ENCODE assay signal across 9 cellular contexts in genomic region chr17:7632492-7632894, GRCh38. TPM values are rescaled to one million over a fixed set of nuclear protein-coding genes. Genes with fewer than 3 reads are reported as not detected.
DNase-seq lines count a peak whose midpoint lies in the region; ATAC-seq, FAIRE-seq and TF ChIP-seq lines count a peak whose summit lies in the region.
"Had no signal": no experiment of that assay in that cellular context is flagged by ENCODE, and none has a peak within 500 bp of the region (broad histone marks: within the 10 kb centered on the region; RNA-seq: fewer than 3 reads in every experiment).

No MANE protein-coding gene starts in this region.

- no peaks in the 10 kb centered on the region for H3K9me1 ChIP-seq in K562 (ENCODE audit: control insufficient read depth, insufficient read depth, low read length)

- H3K27me3 ChIP-seq in K562 (ENCODE audit: control insufficient read depth in 2 of 2, insufficient read depth in 2 of 2, low read length in 2 of 2): no peaks in the 10 kb centered on the region
- H3K27me3 ChIP-seq in left lung: no peaks in the 10 kb centered on the region

- H3K4me2 ChIP-seq in K562 (ENCODE audit: insufficient read depth, low read length): no peak overlapping the region

- TF ChIP-seq CTCF in AG04449 (IDR thresholded peaks at IDR 0.05; ENCODE audit: insufficient read depth, low read length, missing control alignments): peak; percentile 58
- peak; percentile 45 for TF ChIP-seq CTCF in GM10248 (IDR thresholded peaks at IDR 0.05; ENCODE audit: control extremely low read depth, extremely low read depth, low read depth, missing control alignments)
- peak; percentile 65 to 76 (median 71) for TF ChIP-seq CTCF in K562 (IDR thresholded peaks at IDR 0.05 in 2 of 3, conservative IDR thresholded peaks at IDR 0.05 in 1 of 3; ENCODE audit: insufficient read depth in 2 of 3, low read depth in 1 of 3, low read length in 3 of 3)
- TF ChIP-seq CTCF in left lung (IDR thresholded peaks at IDR 0.05): peak; percentile 20 to 42

- peak overlapping the region in 1 of 2 experiments; percentile 8; a peak in 1 of 4 replicates for H3K9ac ChIP-seq in K562 (ENCODE audit: insufficient read depth in 1 of 2, low read depth in 2 of 2, low read length in 2 of 2)

- H3K9me3 ChIP-seq in K562 (replicated peaks; ENCODE audit: control insufficient read depth, insufficient read depth, low read depth, low read length) (no peaks in the 10 kb centered on the region), left lung (no peaks in the 10 kb centered on the region)

- in situ Hi-C loops in K562 (cut with MboI): loop anchor here (5.0 kb wide), 1 partner anchor 55 kb away; the partner anchor contains the start of genes TP53 and WRAP53

- H3K4me3 ChIP-seq in AG04449 (ENCODE audit: low read depth, low read length) (no peak overlapping the region), K562 (no peak overlapping the region), left lung (no peak overlapping the region)

- no peak for TF ChIP-seq EP300 in K562 (IDR thresholded peaks at IDR 0.05; ENCODE audit: low read length)

- intact Hi-C loops in K562 (cut with micrococcal nuclease) (no loop called here), left lung (cut with DNase I) (loop anchor here in 1 of 2 donors (10.0 kb wide), 1 partner anchor 52 kb away; the partner anchor contains the start of genes TP53 and WRAP53)

- DNase-seq in AG04449 (ENCODE audit: low read depth, low spot score) (no peak), GM10248 (ENCODE audit: extremely low spot score) (peak; percentile 71), NCI-H82 treated with DMSO at 0.1 percent for 48 hours (lab: John Stamatoyannopoulos, UW; ENCODE audit: unreplicated experiment) (peak; percentile 50), K562 (ENCODE audit: extremely low read depth in 1 of 4, low spot score in 3 of 4) (peak; percentile 48 to 68 (median 55)), left lung (no peak)

- peak overlapping the region; percentile 51 for H2AFZ ChIP-seq in K562 (ENCODE audit: low read depth, low read length)

- peak; percentile 35 to 62; a peak in 3 of 4 replicates for TF ChIP-seq RAD21 in K562 (CRISPR knock-in tag; conservative IDR thresholded peaks at IDR 0.05 in 1 of 2, IDR thresholded peaks at IDR 0.05 in 1 of 2)

- TF ChIP-seq POLR2A in K562 (conservative IDR thresholded peaks at IDR 0.05): no peak

- FAIRE-seq in K562 (lab: Jason Lieb, UNC): peak; percentile 73
- FAIRE-seq: endometrium had no signal

- CTCF ChIA-PET in AG04449 (lab: Yijun Ruan, JAX): interaction anchor here (0.7 to 11.1 kb wide), 26 partner anchors 8 to 425 kb away, joined by 3 to 201 read pairs (median 6); partner anchors contain the start of genes ATP1B2, FXR2, TP53 and WRAP53
- CTCF ChIA-PET in GM10248 (lab: Yijun Ruan, JAX): interaction anchor here (0.7 to 9.5 kb wide), 22 partner anchors 9 to 358 kb away, joined by 3 to 112 read pairs (median 4); partner anchors contain the start of genes ATP1B2, FXR2, SOX15 and TP53
- CTCF ChIA-PET in K562 (lab: Yijun Ruan, JAX; ENCODE audit: low intra/inter-chr PET ratio): interaction anchor here (0.8 to 1.3 kb wide), 4 partner anchors 18 to 85 kb away, joined by 3 to 5 read pairs (median 4); partner anchors contain the start of genes DNAH2, FXR2 and TP53

- H3K79me2 ChIP-seq in K562 (ENCODE audit: control insufficient read depth, insufficient read depth, low read length): no peaks in the 10 kb centered on the region

- POLR2A ChIA-PET in AG04449 (lab: Yijun Ruan, JAX) (interaction anchor here (1.1 kb wide), 1 partner anchor 54 kb away, joined by 5 read pairs; the partner anchor contains the start of gene TP53), GM10248 (lab: Yijun Ruan, JAX) (interaction anchor here (1.5 kb wide), 1 partner anchor 55 kb away, joined by 3 read pairs; the partner anchor contains the start of gene TP53), K562 (lab: Yijun Ruan, JAX) (interaction anchor here (0.6 to 1.0 kb wide), 2 partner anchors 9 to 55 kb away, joined by 4 to 7 read pairs; partner anchors contain the start of gene TP53)

- no peak overlapping the region for H3K27ac ChIP-seq in K562 (ENCODE audit: extremely low read depth, low read depth, low read length)
- no peak overlapping the region for H3K27ac ChIP-seq in left lung

- H3K4me1 ChIP-seq in K562 (replicated peaks in 1 of 2; ENCODE audit: control insufficient read depth in 2 of 2, insufficient read depth in 2 of 2, low read length in 2 of 2) (peaks cover 0 to 13% of the 10 kb centered on the region in 2 experiments; a peak in 3 of 5 replicates), left lung (peaks cover 0 to 6% of the 10 kb centered on the region in 2 donors)

- H4K20me1 ChIP-seq in K562 (replicated peaks; ENCODE audit: control insufficient read depth, insufficient read depth, low read length): no peaks in the 10 kb centered on the region

- BruUV-seq in K562 (replicated peaks; lab: Mats Ljungman, UMichigan): no TSS peak

- peak; percentile 84 for ATAC-seq in K562
- ATAC-seq in left lung: peak; percentile 57
- no peak for ATAC-seq in GM19035 (IDR thresholded peaks at IDR 0.05; ENCODE audit: unreplicated experiment)
- ATAC-seq in GM18870 (IDR thresholded peaks at IDR 0.05; ENCODE audit: unreplicated experiment): no peak
- ATAC-seq in GM18861 (IDR thresholded peaks at IDR 0.05; ENCODE audit: unreplicated experiment): no peak

- WGBS in K562 (ENCODE audit: insufficient coverage, low coverage, missing lambda C conversion rate): 21% methylated on average over 5 of the region's 6 CpGs

- no peaks in the 10 kb centered on the region for H3K36me3 ChIP-seq in K562 (ENCODE audit: control insufficient read depth, insufficient read depth, low read length)
- H3K36me3 ChIP-seq in left lung: no peaks in the 10 kb centered on the region

RNA-seq across cellular contexts. Expression of gene SHBG, which starts 2.6 kb away (rescaled TPM):
- not detected in 2 replicates for total RNA-seq in K562 (2011; cell fraction: chromatin; rRNA removed; ENCODE audit: low replicate concordance)
- total RNA-seq in K562 (2011; cell fraction: nucleolus; rRNA removed): not detected in 2 replicates
- total RNA-seq in K562 (2011; cell fraction: nucleoplasm; rRNA removed): not detected in 2 replicates
- not detected in 2 replicates for total RNA-seq in K562 (2014; rRNA removed)
- not detected in 2 replicates for total RNA-seq in K562 (2014; rRNA removed; fragmentation: Illumina TruSeq; extraction: Trizol)
- total RNA-seq in K562 (2015; rRNA removed; fragmentation: Illumina TruSeq; extraction: Trizol): not detected in 2 replicates
- not detected in 2 replicates for total RNA-seq in K562 (2021)
- polyA plus RNA-seq in K562 (2011; rRNA removed): not detected in 2 replicates
- polyA plus RNA-seq in K562 (2011; cell fraction: cytosol; rRNA removed): not detected in 2 replicates
- polyA plus RNA-seq in K562 (2011; cell fraction: nucleus; rRNA removed): 0.23 TPM in 1 of 2 replicates, not detected in the other
- 0.10 TPM in 1 of 2 replicates, not detected in the other for polyA plus RNA-seq in K562 (2012)
- not detected in 2 replicates for polyA plus RNA-seq in K562 (2014; fragmentation: Illumina TruSeq; extraction: Trizol)
- polyA plus RNA-seq in K562 (2014; fragmentation: Nextera tagmentation; extraction: Ambion mirVana): not detected
- not detected in 2 replicates for polyA plus RNA-seq in K562 (2014; rRNA removed)
- 0.53 TPM in 1 of 2 replicates, not detected in the other for polyA minus RNA-seq in K562 (2011; rRNA and poly(A)+ RNA removed)
- polyA minus RNA-seq in K562 (2011; cell fraction: cytosol; rRNA and poly(A)+ RNA removed): not detected in 2 replicates
- polyA minus RNA-seq in K562 (2011; cell fraction: nucleus; rRNA and poly(A)+ RNA removed): not detected in 2 replicates
- under 1 TPM in 1 of 2 donors, not detected in 1; 0.50 TPM for total RNA-seq in left lung

RNA-seq across cellular contexts. Expression of gene SAT2, which starts 4.9 kb away (rescaled TPM):
- total RNA-seq in K562 (2011; cell fraction: chromatin; rRNA removed; ENCODE audit: low replicate concordance): 6.7 and 7.8 TPM in 2 replicates
- 4.7 and 5.5 TPM in 2 replicates for total RNA-seq in K562 (2011; cell fraction: nucleolus; rRNA removed)
- total RNA-seq in K562 (2011; cell fraction: nucleoplasm; rRNA removed): 5.3 and 6.5 TPM in 2 replicates
- total RNA-seq in K562 (2014; rRNA removed) (3.7 and 5.2 TPM in 2 replicates), K562 (2014; rRNA removed; fragmentation: Illumina TruSeq; extraction: Trizol) (4.6 and 5.3 TPM in 2 replicates), K562 (2015; rRNA removed; fragmentation: Illumina TruSeq; extraction: Trizol) (8.0 and 8.8 TPM in 2 replicates), K562 (2021) (6.7 and 7.5 TPM in 2 replicates), left lung (10 to 100 TPM; 59.8 to 77.3 TPM)
- polyA plus RNA-seq in K562 (2011; rRNA removed) (3.3 and 3.9 TPM in 2 replicates), K562 (2014; fragmentation: Illumina TruSeq; extraction: Trizol) (4.9 and 5.7 TPM in 2 replicates), K562 (2014; fragmentation: Nextera tagmentation; extraction: Ambion mirVana) (1 to 10 TPM; 2.0 to 3.6 TPM), K562 (2014; rRNA removed) (4.9 and 7.0 TPM in 2 replicates)
- polyA plus RNA-seq in K562 (2011; cell fraction: cytosol; rRNA removed): 1.8 and 3.3 TPM in 2 replicates
- polyA plus RNA-seq in K562 (2011; cell fraction: nucleus; rRNA removed): 12.0 and 17.8 TPM in 2 replicates
- 11.6 and 30.1 TPM in 2 replicates for polyA plus RNA-seq in K562 (2012)
- 1.1 and 2.0 TPM in 2 replicates for polyA minus RNA-seq in K562 (2011; rRNA and poly(A)+ RNA removed)
- not detected in 2 replicates for polyA minus RNA-seq in K562 (2011; cell fraction: cytosol; rRNA and poly(A)+ RNA removed)
- 1.6 and 1.9 TPM in 2 replicates for polyA minus RNA-seq in K562 (2011; cell fraction: nucleus; rRNA and poly(A)+ RNA removed)

RNA-seq across cellular contexts. Expression of gene FXR2, which starts 17.8 kb away (rescaled TPM):
- total RNA-seq in K562 (2011; cell fraction: chromatin; rRNA removed; ENCODE audit: low replicate concordance): 55.0 and 77.8 TPM in 2 replicates
- 36.3 and 40.7 TPM in 2 replicates for total RNA-seq in K562 (2011; cell fraction: nucleolus; rRNA removed)
- 44.5 and 48.9 TPM in 2 replicates for total RNA-seq in K562 (2011; cell fraction: nucleoplasm; rRNA removed)
- total RNA-seq in K562 (2014; rRNA removed): 26.3 and 38.6 TPM in 2 replicates
- 20.2 and 21.4 TPM in 2 replicates for total RNA-seq in K562 (2014; rRNA removed; fragmentation: Illumina TruSeq; extraction: Trizol)
- 22.0 and 22.3 TPM in 2 replicates for total RNA-seq in K562 (2015; rRNA removed; fragmentation: Illumina TruSeq; extraction: Trizol)
- 28.3 and 29.9 TPM in 2 replicates for total RNA-seq in K562 (2021)
- polyA plus RNA-seq in K562 (2011; rRNA removed): 24.5 and 35.0 TPM in 2 replicates
- 43.3 and 66.3 TPM in 2 replicates for polyA plus RNA-seq in K562 (2011; cell fraction: cytosol; rRNA removed)
- polyA plus RNA-seq in K562 (2011; cell fraction: nucleus; rRNA removed): 55.9 and 74.2 TPM in 2 replicates
- 23.8 and 29.2 TPM in 2 replicates for polyA plus RNA-seq in K562 (2012)
- 41.0 and 49.3 TPM in 2 replicates for polyA plus RNA-seq in K562 (2014; fragmentation: Illumina TruSeq; extraction: Trizol)
- 1 to 10 TPM; 2.0 to 2.2 TPM for polyA plus RNA-seq in K562 (2014; fragmentation: Nextera tagmentation; extraction: Ambion mirVana)
- polyA plus RNA-seq in K562 (2014; rRNA removed): 28.4 and 35.0 TPM in 2 replicates
- polyA minus RNA-seq in K562 (2011; rRNA and poly(A)+ RNA removed): 18.4 and 23.0 TPM in 2 replicates
- polyA minus RNA-seq in K562 (2011; cell fraction: cytosol; rRNA and poly(A)+ RNA removed): 23.9 and 24.0 TPM in 2 replicates
- polyA minus RNA-seq in K562 (2011; cell fraction: nucleus; rRNA and poly(A)+ RNA removed): 10.4 and 19.9 TPM in 2 replicates
- total RNA-seq in left lung: 10 to 100 TPM; 30.6 to 34.6 TPM

RNA-seq across cellular contexts. Expression of gene ATP1B2, which starts 18.2 kb away (rescaled TPM):
- total RNA-seq in K562 (2011; cell fraction: chromatin; rRNA removed; ENCODE audit: low replicate concordance): 5.0 and 5.9 TPM in 2 replicates
- total RNA-seq in K562 (2011; cell fraction: nucleolus; rRNA removed): 4.0 and 8.3 TPM in 2 replicates
- total RNA-seq in K562 (2011; cell fraction: nucleoplasm; rRNA removed): 9.5 and 11.4 TPM in 2 replicates
- 0.23 and 1.1 TPM in 2 replicates for total RNA-seq in K562 (2014; rRNA removed)
- total RNA-seq in K562 (2014; rRNA removed; fragmentation: Illumina TruSeq; extraction: Trizol): 0.41 and 0.47 TPM in 2 replicates
- 0.25 and 0.68 TPM in 2 replicates for total RNA-seq in K562 (2015; rRNA removed; fragmentation: Illumina TruSeq; extraction: Trizol)
- total RNA-seq in K562 (2021): 4.7 and 5.4 TPM in 2 replicates
- 0.59 and 1.8 TPM in 2 replicates for polyA plus RNA-seq in K562 (2011; rRNA removed)
- polyA plus RNA-seq in K562 (2011; cell fraction: cytosol; rRNA removed): 0.97 and 1.6 TPM in 2 replicates
- polyA plus RNA-seq in K562 (2011; cell fraction: nucleus; rRNA removed): 1.7 and 2.4 TPM in 2 replicates
- 1.4 and 2.6 TPM in 2 replicates for polyA plus RNA-seq in K562 (2012)
- polyA plus RNA-seq in K562 (2014; fragmentation: Illumina TruSeq; extraction: Trizol): 6.0 and 6.1 TPM in 2 replicates
- 1 to 10 TPM in 1 of 2 experiments, under 1 TPM in 1; 0.99 to 2.4 TPM for polyA plus RNA-seq in K562 (2014; fragmentation: Nextera tagmentation; extraction: Ambion mirVana)
- polyA plus RNA-seq in K562 (2014; rRNA removed): 1.4 and 1.6 TPM in 2 replicates
- 0.93 and 2.0 TPM in 2 replicates for polyA minus RNA-seq in K562 (2011; rRNA and poly(A)+ RNA removed)
- polyA minus RNA-seq in K562 (2011; cell fraction: cytosol; rRNA and poly(A)+ RNA removed): 5.1 TPM in 2 replicates
- 0.81 and 1.00 TPM in 2 replicates for polyA minus RNA-seq in K562 (2011; cell fraction: nucleus; rRNA and poly(A)+ RNA removed)
- total RNA-seq in left lung: 1 to 10 TPM in 1 of 2 donors, under 1 TPM in 1; 0.68 to 2.4 TPM

RNA-seq across cellular contexts. Expression of gene SOX15, which starts 42.6 kb away (rescaled TPM):
- total RNA-seq in K562 (2011; cell fraction: chromatin; rRNA removed; ENCODE audit: low replicate concordance): 1.1 and 1.3 TPM in 2 replicates
- total RNA-seq in K562 (2011; cell fraction: nucleolus; rRNA removed): 1.2 TPM in 2 replicates
- 0.37 and 1.1 TPM in 2 replicates for total RNA-seq in K562 (2011; cell fraction: nucleoplasm; rRNA removed)
- 0.23 and 0.24 TPM in 2 replicates for total RNA-seq in K562 (2014; rRNA removed)
- total RNA-seq in K562 (2014; rRNA removed; fragmentation: Illumina TruSeq; extraction: Trizol): not detected in 2 replicates
- total RNA-seq in K562 (2015; rRNA removed; fragmentation: Illumina TruSeq; extraction: Trizol): not detected in 2 replicates
- total RNA-seq in K562 (2021): 0.16 TPM in 1 of 2 replicates, not detected in the other
- polyA plus RNA-seq in K562 (2011; rRNA removed): 0.16 TPM in 1 of 2 replicates, not detected in the other
- 0.09 and 0.19 TPM in 2 replicates for polyA plus RNA-seq in K562 (2011; cell fraction: cytosol; rRNA removed)
- polyA plus RNA-seq in K562 (2011; cell fraction: nucleus; rRNA removed): 0.76 and 1.2 TPM in 2 replicates
- polyA plus RNA-seq in K562 (2012): 1.1 and 1.9 TPM in 2 replicates
- not detected in 2 replicates for polyA plus RNA-seq in K562 (2014; fragmentation: Illumina TruSeq; extraction: Trizol)
- under 1 TPM in 1 of 2 experiments, not detected in 1; 0.07 TPM for polyA plus RNA-seq in K562 (2014; fragmentation: Nextera tagmentation; extraction: Ambion mirVana)
- polyA plus RNA-seq in K562 (2014; rRNA removed): 0.33 TPM in 1 of 2 replicates, not detected in the other
- polyA minus RNA-seq in K562 (2011; rRNA and poly(A)+ RNA removed): not detected in 2 replicates
- polyA minus RNA-seq in K562 (2011; cell fraction: cytosol; rRNA and poly(A)+ RNA removed): not detected in 2 replicates
- polyA minus RNA-seq in K562 (2011; cell fraction: nucleus; rRNA and poly(A)+ RNA removed): 0.40 and 0.44 TPM in 2 replicates
- under 1 TPM in 1 of 2 donors, not detected in 1; 0.31 TPM for total RNA-seq in left lung

Comparison
In these comparisons a context has a peak if more than half of its experiments do, and no peak if none do; other contexts are left out.
1. DNase-seq: peak in GM10248 (single experiment), NCI-H82 treated with DMSO at 0.1 percent for 48 hours (single experiment) and K562 (4 of 4); none in AG04449 (single experiment) and left lung (0 of 2).
2. ATAC-seq: peak in K562 (single experiment) and left lung (single experiment); none in GM19035 (single experiment), GM18870 (single experiment) and GM18861 (single experiment).
3. RNA of gene SAT2, which starts 4.9 kb away (total RNA-seq): 59.8 to 77.3 TPM in left lung; 3.7 to 8.8 TPM in K562; every median in the first group is over 4 times any median in the second.
4. Peak in every context shown above with its lines, with median percentiles within 50 percentile points of each other: CTCF ChIP-seq.